Comparison of ENCODE assay signal across 11 cellular contexts in genomic region chr2:11748861-11749645, GRCh38. TPM values are rescaled to one million over a fixed set of nuclear protein-coding genes. Genes with fewer than 3 reads are reported as not detected.
DNase-seq lines count a peak whose midpoint lies in the region; ATAC-seq and TF ChIP-seq lines count a peak whose summit lies in the region.
"Had no signal": no experiment of that assay in that cellular context is flagged by ENCODE, and none has a peak within 500 bp of the region (broad histone marks: within the 10 kb centered on the region; RNA-seq: fewer than 3 reads in every experiment).

No MANE protein-coding gene starts in this region.

- H3K9ac ChIP-seq in DND-41 (ENCODE audit: low read depth, low read length): no peak overlapping the region
- H3K9ac ChIP-seq in NT2/D1 (ENCODE audit: insufficient read length, low read depth): peak overlapping the region; percentile 21

- TF ChIP-seq CTCF in DND-41 (IDR thresholded peaks at IDR 0.05; ENCODE audit: borderline replicate concordance, extremely low read depth, low read length, poor library complexity, severe bottlenecking) (no peak), osteoblast (IDR thresholded peaks at IDR 0.05; ENCODE audit: extremely low read depth, low read depth, low read length) (no peak)

- H3K79me2 ChIP-seq in DND-41 (ENCODE audit: insufficient read depth, low read length) (peaks cover 69% of the 10 kb centered on the region), osteoblast (ENCODE audit: insufficient read depth, low read length) (peaks cover 68% of the 10 kb centered on the region)

- H4K20me1 ChIP-seq in DND-41 (ENCODE audit: insufficient read depth, low read length) (peaks cover 51% of the 10 kb centered on the region), osteoblast (ENCODE audit: insufficient read depth, low read length) (peaks cover 49% of the 10 kb centered on the region)

- H2AFZ ChIP-seq in DND-41 (ENCODE audit: low read depth, low read length) (no peak overlapping the region), osteoblast (ENCODE audit: low read length) (no peak overlapping the region)

- H3K4me2 ChIP-seq in DND-41 (ENCODE audit: insufficient read depth, low read length) (peak overlapping the region; percentile 73; the same call in 1 of the 2 replicates), osteoblast (ENCODE audit: insufficient read depth, low read length) (no peak overlapping the region)

- no peak for ATAC-seq in DND-41 (ENCODE audit: insufficient read depth, low read depth)
- ATAC-seq: Right ventricle myocardium inferior had no signal

- H3K27me3 ChIP-seq in DND-41 (ENCODE audit: insufficient read depth, low read length, poor library complexity): no peaks in the 10 kb centered on the region
- H3K27me3 ChIP-seq in NT2/D1 (ENCODE audit: insufficient read depth, insufficient read length): peaks cover 21% of the 10 kb centered on the region
- no peaks in the 10 kb centered on the region for H3K27me3 ChIP-seq in osteoblast (ENCODE audit: insufficient read depth, low read length)
- H3K27me3 ChIP-seq: right atrium auricular region had no signal

- H3K4me1 ChIP-seq in DND-41 (ENCODE audit: insufficient read depth, low read length) (peaks cover 62% of the 10 kb centered on the region), NT2/D1 (ENCODE audit: insufficient read depth, insufficient read length) (peaks cover 15% of the 10 kb centered on the region), osteoblast (ENCODE audit: insufficient read depth, low read length) (peaks cover 28% of the 10 kb centered on the region)

- H3K36me3 ChIP-seq in DND-41 (ENCODE audit: insufficient read depth, low read length) (no peaks in the 10 kb centered on the region), NT2/D1 (ENCODE audit: insufficient read depth, insufficient read length, low read length) (no peaks in the 10 kb centered on the region), osteoblast (ENCODE audit: insufficient read depth, low read length) (no peaks in the 10 kb centered on the region)
- H3K36me3 ChIP-seq: right atrium auricular region had no signal

- peak overlapping the region; percentile 45; the same call in 1 of the 2 replicates for H3K27ac ChIP-seq in DND-41 (ENCODE audit: low read length)
- peak overlapping the region; percentile 19 for H3K27ac ChIP-seq in cingulate gyrus (ENCODE audit: low read depth, low read length)
- H3K27ac ChIP-seq in osteoblast (ENCODE audit: low read depth, low read length): no peak overlapping the region

- DNase-seq in DND-41 (no peak), NT2/D1 (ENCODE audit: low read depth, low spot score) (no peak), osteoblast (ENCODE audit: insufficient read length, low spot score, missing footprints) (peak; percentile 82), AML-193 (lab: John Stamatoyannopoulos, UW) (no peak), AG08396 (ENCODE audit: low spot score) (no peak), DMS153 (lab: John Stamatoyannopoulos, UW) (no peak)
- no peak for DNase-seq in effector CD8-positive, alpha-beta T cell (lab: John Stamatoyannopoulos, UW)
- DNase-seq: MV-4-11 had no signal

- H3K4me3 ChIP-seq in DND-41 (ENCODE audit: low read depth in 1 of 2, low read length in 2 of 2) (no peak overlapping the region), NT2/D1 (ENCODE audit: insufficient read length, low read depth) (no peak overlapping the region), osteoblast (ENCODE audit: insufficient read depth, low read length) (no peak overlapping the region)
- H3K4me3 ChIP-seq: right atrium auricular region had no signal

- H3K9me3 ChIP-seq in DND-41 (ENCODE audit: insufficient read depth, low read length, severe bottlenecking) (no peaks in the 10 kb centered on the region), NT2/D1 (ENCODE audit: insufficient read depth, low read length) (no peaks in the 10 kb centered on the region), osteoblast (ENCODE audit: low read depth, low read length) (no peaks in the 10 kb centered on the region)
- H3K9me3 ChIP-seq: right atrium auricular region had no signal

RNA-seq across cellular contexts. Expression of gene LPIN1, which starts 2.6 kb away (rescaled TPM):
- total RNA-seq in osteoblast: 111 and 117 TPM in 2 replicates
